Comparison of ENCODE assay signal across 22 cellular contexts in genomic region chr5:172550096-172550765, GRCh38.
A peak's percentile ranks its signal among the peaks of the same experiment; 100 is the strongest.
DNase-seq lines count a peak whose midpoint lies in the region; ATAC-seq, FAIRE-seq and TF ChIP-seq lines count a peak whose summit lies in the region.
"Had no signal": no experiment of that assay in that cellular context is flagged by ENCODE, and none has a peak within 500 bp of the region (broad histone marks: within the 10 kb centered on the region; RNA-seq: fewer than 3 reads in every experiment).

No MANE protein-coding gene starts in this region.

- peak; percentile 24 for DNase-seq in A172 (ENCODE audit: low spot score)
- DNase-seq in NB4 (ENCODE audit: low read depth) = peak; percentile 54
- DNase-seq in heart right ventricle = no peak
- peak in 4 of 5 donors; percentile 70 to 74 (median 72) for DNase-seq in ovary
- DNase-seq in amniotic stem cell (lab: John Stamatoyannopoulos, UW) = no peak
- no peak for DNase-seq in GM12892 (ENCODE audit: insufficient read length)
- DNase-seq in globus pallidus (ENCODE audit: low spot score) = no peak
- DNase-seq: activated CD8-positive, alpha-beta T cell treated with anti-CD3 and anti-CD28 coated beads for 36 hours; activated naive CD8-positive, alpha-beta T cell treated with anti-CD3 and anti-CD28 coated beads, Interleukin-2, amount 10 ng/mL, durations not matched to agents 7 days and 5 days; esophagus squamous epithelium; foreskin melanocyte; hypothalamus; NCI-H1105; NCI-H1930; stimulated activated CD4-positive, alpha-beta T cell treated with anti-CD3 and anti-CD28 coated beads, Interleukin-15, amount 100 ng/mL, for 24 hours; stimulated activated naive CD4-positive, alpha-beta T cell treated with Interleukin-2 at 50 U/mL for 16 hours had no signal

- FAIRE-seq in GM12892 (lab: Jason Lieb, UNC) = no peak
- FAIRE-seq: G401.6, GM19239 had no signal

- ATAC-seq in heart right ventricle = peak in 7 of 8 donors; percentile 10 to 43 (median 22)
- ATAC-seq in HG03469 (IDR thresholded peaks at IDR 0.05; ENCODE audit: unreplicated experiment) = no peak
- ATAC-seq: activated CD8-positive, alpha-beta T cell treated with anti-CD3 and anti-CD28 coated beads for 36 hours; natural killer cell treated with Interleukin-12 subunit alpha and Interleukin-12 subunit beta and Interleukin-15 and Interleukin-18, amount 100 ng/mL, for 72 hours had no signal

- H3K4me3 ChIP-seq in NB4 (ENCODE audit: low read depth, low read length) (no peak overlapping the region), heart right ventricle (no peak overlapping the region), ovary (no peak overlapping the region)
- H3K4me3 ChIP-seq: esophagus squamous epithelium, HAP-1, thoracic aorta had no signal

- 69 to 82% methylated on average over 9 of the region's 9 CpGs for WGBS in heart right ventricle, 2 donors
- 49 to 57% (median 56%) methylated on average over 9 of the region's 9 CpGs for WGBS in ovary, 3 donors

- H3K27me3 ChIP-seq in heart right ventricle (no peaks in the 10 kb centered on the region), ovary (no peaks in the 10 kb centered on the region)
- H3K27me3 ChIP-seq: esophagus squamous epithelium had no signal

- TF ChIP-seq POLR2A in NB4 (IDR thresholded peaks at IDR 0.05; ENCODE audit: extremely low read depth, insufficient read length) (no peak), ovary (IDR thresholded peaks at IDR 0.05) (no peak), GM12892 (IDR thresholded peaks at IDR 0.05; ENCODE audit: low read depth, low read length) (no peak)

- TF ChIP-seq EP300 in ovary (IDR thresholded peaks at IDR 0.05) = no peak

- H3K27ac ChIP-seq in heart right ventricle (peak overlapping the region in 8 of 10 donors; percentile 19 to 64 (median 44)), ovary (peak overlapping the region in 1 of 2 donors; percentile 73)
- H3K27ac ChIP-seq: thoracic aorta had no signal

- TF ChIP-seq CTCF in NB4 (IDR thresholded peaks at IDR 0.05; ENCODE audit: low read depth, low read length) = no peak
- no peak for TF ChIP-seq CTCF in heart right ventricle (IDR thresholded peaks at IDR 0.05)
- no peak for TF ChIP-seq CTCF in ovary (IDR thresholded peaks at IDR 0.05)

- H3K4me1 ChIP-seq in heart right ventricle (peaks cover 9 to 37% (median 25%) of the 10 kb centered on the region in 9 donors), ovary (ENCODE audit: insufficient read depth) (peaks cover 22% of the 10 kb centered on the region)
- H3K4me1 ChIP-seq: HAP-1 had no signal

- H3K9me3 ChIP-seq in heart right ventricle (no peaks in the 10 kb centered on the region), ovary (no peaks in the 10 kb centered on the region)
- H3K9me3 ChIP-seq: esophagus squamous epithelium, HAP-1, thoracic aorta had no signal

- intact Hi-C loops in heart right ventricle (cut with DNase I) (loop anchor here in 2 of 10 donors (10.0 kb wide), 2 partner anchors 95 to 135 kb away; partner anchors contain the start of gene NEURL1B (in 1 of the 2)), ovary (cut with DNase I) (loop anchor here in 2 of 4 donors (10.0 kb wide), 2 partner anchors 45 to 95 kb away; partner anchors contain the start of gene NEURL1B (in 1 of the 2))

- no peaks in the 10 kb centered on the region for H3K36me3 ChIP-seq in heart right ventricle
- H3K36me3 ChIP-seq in ovary = no peaks in the 10 kb centered on the region
- H3K36me3 ChIP-seq: esophagus squamous epithelium, HAP-1, thoracic aorta had no signal

Comparison
In these comparisons a context has a peak if more than half of its experiments do, and no peak if none do; other contexts are left out.
1. DNase-seq: peak in A172 (single experiment), NB4 (single experiment) and ovary (4 of 5); none in heart right ventricle (0 of 2), amniotic stem cell (single experiment), GM12892 (single experiment) and globus pallidus (single experiment).